ENCODE assay signal across 10 cellular contexts in the genomic region with DNA sequence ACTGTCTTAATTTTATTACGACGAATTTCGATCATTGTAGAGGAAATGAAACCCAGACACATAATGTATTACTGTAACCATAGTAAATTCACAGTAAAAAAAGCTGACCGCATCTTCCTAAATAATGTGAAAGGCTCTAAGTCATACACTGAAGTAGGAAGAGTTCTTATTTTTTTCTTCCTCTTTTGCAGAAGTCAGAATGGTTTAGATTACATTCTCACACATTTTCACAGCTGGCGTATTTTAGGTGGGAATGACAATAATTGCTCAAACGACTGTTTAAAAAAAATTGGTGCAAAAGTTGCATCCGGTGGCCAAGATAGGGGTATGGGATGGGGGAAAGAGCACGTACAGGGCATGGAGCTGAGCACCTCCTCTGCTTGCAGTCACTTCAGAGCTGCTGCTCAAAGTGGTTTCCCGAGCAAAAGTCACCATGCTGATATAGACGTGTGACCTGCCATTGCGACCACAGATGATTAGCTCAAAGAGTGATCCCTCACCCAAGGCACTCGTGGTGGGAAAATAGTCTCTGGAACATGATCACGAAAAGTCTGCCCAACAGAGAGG.
DNase-seq lines count a peak whose midpoint lies in the region; ATAC-seq lines count a peak whose summit lies in the region.
"Had no signal": no experiment of that assay in that cellular context is flagged by ENCODE, and none has a peak within 500 bp of the region (broad histone marks: within the 10 kb centered on the region; RNA-seq: fewer than 3 reads in every experiment).

No MANE protein-coding gene starts in this region.

- peak; percentile 90 for ATAC-seq in GM18517 (IDR thresholded peaks at IDR 0.05; ENCODE audit: unreplicated experiment)
- ATAC-seq in GM21526 (IDR thresholded peaks at IDR 0.05; ENCODE audit: low FRiP score, unreplicated experiment), result peak; percentile 79
- peak; percentile 90 for ATAC-seq in HG03354 (IDR thresholded peaks at IDR 0.05; ENCODE audit: poor library complexity, severe bottlenecking, unreplicated experiment)

- peak; percentile 15 for DNase-seq in fibroblast of peridontal ligament (ENCODE audit: extremely low read depth)
- no peak for DNase-seq in RKO (ENCODE audit: low spot score)
- DNase-seq in DMS53 (lab: John Stamatoyannopoulos, UW), result no peak
- DNase-seq in NCI-H1694 treated with DMSO at 0.1 percent for 48 hours (lab: John Stamatoyannopoulos, UW), result no peak
- no peak for DNase-seq in NCI-H2029 treated with DMSO at 0.1 percent for 48 hours (lab: John Stamatoyannopoulos, UW)
- DNase-seq: activated T-cell treated with anti-CD3 and anti-CD28 coated beads, Interleukin-2, amount 50 U/mL, for 1 hour; stimulated activated CD4-positive, alpha-beta T cell treated with anti-CD3 and anti-CD28 coated beads, Interleukin-2, amount 100 ng/mL, for 48 hours had no signal
